ENCODE assay signal across 8 cellular contexts in genomic region chr18:3511980-3512379, GRCh38.
DNase-seq lines count a peak whose midpoint lies in the region; ATAC-seq and TF ChIP-seq lines count a peak whose summit lies in the region.

No MANE protein-coding gene starts in this region.

- no peaks in the 10 kb centered on the region for H3K9me3 ChIP-seq in DND-41 (ENCODE audit: insufficient read depth, low read length, severe bottlenecking)
- H3K9me3 ChIP-seq in Loucy (ENCODE audit: insufficient read depth, low read depth, low read length) = no peaks in the 10 kb centered on the region
- no peaks in the 10 kb centered on the region for H3K9me3 ChIP-seq in adrenal gland (replicated peaks in 1 of 3)
- H3K9me3 ChIP-seq in naive thymus-derived CD4-positive, alpha-beta T cell (ENCODE audit: control insufficient read depth in 2 of 3, low read length in 3 of 3) = no peaks in the 10 kb centered on the region
- no peaks in the 10 kb centered on the region for H3K9me3 ChIP-seq in vagina
- no peaks in the 10 kb centered on the region for H3K9me3 ChIP-seq in left ventricle myocardium inferior (replicated peaks)

- H3K36me3 Mint-ChIP-seq in naive thymus-derived CD4-positive, alpha-beta T cell = no peaks in the 10 kb centered on the region

- H3K4me1 Mint-ChIP-seq in naive thymus-derived CD4-positive, alpha-beta T cell = peaks cover 0 to 3% (median 0%) of the 10 kb centered on the region in 7 donors

- TF ChIP-seq CTCF in DND-41 (IDR thresholded peaks at IDR 0.05; ENCODE audit: borderline replicate concordance, extremely low read depth, low read length, poor library complexity, severe bottlenecking) (no peak), Loucy (conservative IDR thresholded peaks at IDR 0.05; ENCODE audit: low read length) (no peak), adrenal gland (IDR thresholded peaks at IDR 0.05) (no peak), vagina (IDR thresholded peaks at IDR 0.05) (no peak), left ventricle myocardium inferior (IDR thresholded peaks at IDR 0.05; ENCODE audit: borderline replicate concordance) (no peak)

- no peak overlapping the region for H3K9ac ChIP-seq in DND-41 (ENCODE audit: low read depth, low read length)
- H3K9ac ChIP-seq in Loucy (ENCODE audit: low read depth, low read length, poor library complexity, severe bottlenecking) = no peak overlapping the region

- 17 to 39% (median 18%) methylated on average over 2 of the region's 2 CpGs for WGBS in adrenal gland, 4 donors

- H3K27ac Mint-ChIP-seq in naive thymus-derived CD4-positive, alpha-beta T cell = no peak overlapping the region

- no peak overlapping the region for H3K4me2 ChIP-seq in DND-41 (ENCODE audit: insufficient read depth, low read length)
- peak overlapping the region; percentile 14 for H3K4me2 ChIP-seq in Loucy (ENCODE audit: low read depth, low read length, poor library complexity, severe bottlenecking)

- no peaks in the 10 kb centered on the region for H3K9me2 ChIP-seq in Loucy (replicated peaks; ENCODE audit: low read depth, low read length)

- peaks cover 0 to 3% (median 0%) of the 10 kb centered on the region in 11 donors for H3K9me3 Mint-ChIP-seq in naive thymus-derived CD4-positive, alpha-beta T cell

- intact Hi-C loops in adrenal gland (cut with DNase I) (no loop called here), vagina (cut with DNase I) (no loop called here), left ventricle myocardium inferior (cut with micrococcal nuclease) (no loop called here)
- intact Hi-C loops in naive thymus-derived CD4-positive, alpha-beta T cell (cut with micrococcal nuclease) = no loop called here

- H2AFZ ChIP-seq in DND-41 (ENCODE audit: low read depth, low read length) = no peak overlapping the region
- no peak overlapping the region; the same call in 1 of the 2 replicates for H2AFZ ChIP-seq in Loucy (ENCODE audit: low read length)

- H4K20me1 ChIP-seq in DND-41 (ENCODE audit: insufficient read depth, low read length) = no peaks in the 10 kb centered on the region
- H4K20me1 ChIP-seq in Loucy (ENCODE audit: insufficient read depth, low read length, poor library complexity, severe bottlenecking) = no peaks in the 10 kb centered on the region

- H3K36me3 ChIP-seq in DND-41 (ENCODE audit: insufficient read depth, low read length) = no peaks in the 10 kb centered on the region
- no peaks in the 10 kb centered on the region for H3K36me3 ChIP-seq in Loucy (ENCODE audit: insufficient read depth, low read length)
- no peaks in the 10 kb centered on the region for H3K36me3 ChIP-seq in adrenal gland (replicated peaks in 1 of 2)
- H3K36me3 ChIP-seq in naive thymus-derived CD4-positive, alpha-beta T cell (ENCODE audit: control insufficient read depth in 2 of 3, insufficient read depth in 3 of 3, low read length in 3 of 3) = no peaks in the 10 kb centered on the region
- H3K36me3 ChIP-seq in vagina = no peaks in the 10 kb centered on the region
- H3K36me3 ChIP-seq in left ventricle myocardium inferior = no peaks in the 10 kb centered on the region

- no peak overlapping the region for H3K4me3 Mint-ChIP-seq in naive thymus-derived CD4-positive, alpha-beta T cell

- TF ChIP-seq POLR2A in adrenal gland (IDR thresholded peaks at IDR 0.05) (no peak), vagina (IDR thresholded peaks at IDR 0.05) (no peak)

- no peaks in the 10 kb centered on the region for H3K4me1 ChIP-seq in DND-41 (ENCODE audit: insufficient read depth, low read length)
- peaks cover 4% of the 10 kb centered on the region for H3K4me1 ChIP-seq in Loucy (ENCODE audit: insufficient read depth, low read length, poor library complexity, severe bottlenecking)
- peaks cover 6 to 12% of the 10 kb centered on the region in 2 donors for H3K4me1 ChIP-seq in adrenal gland (replicated peaks in 1 of 2)
- H3K4me1 ChIP-seq in naive thymus-derived CD4-positive, alpha-beta T cell (ENCODE audit: control insufficient read depth in 2 of 2, insufficient read depth in 2 of 2, low read length in 2 of 2) = peaks cover 0 to 14% of the 10 kb centered on the region in 2 donors
- no peaks in the 10 kb centered on the region for H3K4me1 ChIP-seq in vagina
- H3K4me1 ChIP-seq in left ventricle myocardium inferior = no peaks in the 10 kb centered on the region

- no peaks in the 10 kb centered on the region for H3K27me3 ChIP-seq in DND-41 (ENCODE audit: insufficient read depth, low read length, poor library complexity)
- no peaks in the 10 kb centered on the region for H3K27me3 ChIP-seq in Loucy (ENCODE audit: insufficient read depth, low read length, poor library complexity, severe bottlenecking)
- no peaks in the 10 kb centered on the region for H3K27me3 ChIP-seq in adrenal gland
- H3K27me3 ChIP-seq in naive thymus-derived CD4-positive, alpha-beta T cell (ENCODE audit: control insufficient read depth in 2 of 2, insufficient read depth in 2 of 2, low read length in 2 of 2) = no peaks in the 10 kb centered on the region
- H3K27me3 ChIP-seq in vagina = no peaks in the 10 kb centered on the region
- no peaks in the 10 kb centered on the region for H3K27me3 ChIP-seq in left ventricle myocardium inferior (ENCODE audit: low read depth)

- peak; percentile 58 for ATAC-seq in DND-41 (ENCODE audit: insufficient read depth, low read depth)
- peak; percentile 82 for ATAC-seq in naive thymus-derived CD4-positive, alpha-beta T cell

- POLR2A ChIA-PET in naive thymus-derived CD4-positive, alpha-beta T cell (lab: Charles Lee) = no interaction called here

- no peaks in the 10 kb centered on the region for H3F3A ChIP-seq in Loucy (ENCODE audit: low read depth)

- H3K4me3 ChIP-seq in DND-41 (ENCODE audit: low read depth in 1 of 2, low read length in 2 of 2) = no peak overlapping the region
- no peak overlapping the region for H3K4me3 ChIP-seq in Loucy (ENCODE audit: low read length, poor library complexity, severe bottlenecking)
- no peak overlapping the region for H3K4me3 ChIP-seq in adrenal gland
- no peak overlapping the region for H3K4me3 ChIP-seq in naive thymus-derived CD4-positive, alpha-beta T cell (ENCODE audit: low read length)
- no peak overlapping the region for H3K4me3 ChIP-seq in vagina
- H3K4me3 ChIP-seq in left ventricle myocardium inferior = no peak overlapping the region

- DNase-seq in DND-41 (no peak), adrenal gland (peak in 4 of 7 donors; percentile 24 to 60 (median 30)), vagina (ENCODE audit: extremely low spot score in 2 of 2) (no peak), left ventricle myocardium inferior (no peak), DMS153 treated with DMSO at 0.1 percent for 48 hours (lab: John Stamatoyannopoulos, UW; ENCODE audit: unreplicated experiment) (no peak), COR-L47 (lab: John Stamatoyannopoulos, UW) (no peak)
- no peak for DNase-seq in naive thymus-derived CD4-positive, alpha-beta T cell

- no peak overlapping the region for H3K27ac ChIP-seq in DND-41 (ENCODE audit: low read length)
- peak overlapping the region in 2 of 5 donors; percentile 41 for H3K27ac ChIP-seq in adrenal gland
- H3K27ac ChIP-seq in naive thymus-derived CD4-positive, alpha-beta T cell (ENCODE audit: low read depth, low read length) = no peak overlapping the region
- no peak overlapping the region for H3K27ac ChIP-seq in vagina
- no peak overlapping the region for H3K27ac ChIP-seq in left ventricle myocardium inferior (replicated peaks)

- H3K27me3 Mint-ChIP-seq in naive thymus-derived CD4-positive, alpha-beta T cell = no peaks in the 10 kb centered on the region

- no peaks in the 10 kb centered on the region for H3K79me2 ChIP-seq in DND-41 (ENCODE audit: insufficient read depth, low read length)
- H3K79me2 ChIP-seq in Loucy (ENCODE audit: insufficient read depth, low read length) = no peaks in the 10 kb centered on the region

- CTCF ChIA-PET in naive thymus-derived CD4-positive, alpha-beta T cell (lab: Charles Lee) = no interaction called here

Comparison
In these comparisons a context has a peak if more than half of its experiments do, and no peak if none do; other contexts are left out.
1. DNase-seq: peak in adrenal gland (4 of 7); none in DND-41 (single experiment), naive thymus-derived CD4-positive, alpha-beta T cell (0 of 9), vagina (0 of 2), left ventricle myocardium inferior (single experiment), DMS153 treated with DMSO at 0.1 percent for 48 hours (single experiment) and COR-L47 (single experiment).